ENCODE assay signal across 1 cellular context in the genomic region with DNA sequence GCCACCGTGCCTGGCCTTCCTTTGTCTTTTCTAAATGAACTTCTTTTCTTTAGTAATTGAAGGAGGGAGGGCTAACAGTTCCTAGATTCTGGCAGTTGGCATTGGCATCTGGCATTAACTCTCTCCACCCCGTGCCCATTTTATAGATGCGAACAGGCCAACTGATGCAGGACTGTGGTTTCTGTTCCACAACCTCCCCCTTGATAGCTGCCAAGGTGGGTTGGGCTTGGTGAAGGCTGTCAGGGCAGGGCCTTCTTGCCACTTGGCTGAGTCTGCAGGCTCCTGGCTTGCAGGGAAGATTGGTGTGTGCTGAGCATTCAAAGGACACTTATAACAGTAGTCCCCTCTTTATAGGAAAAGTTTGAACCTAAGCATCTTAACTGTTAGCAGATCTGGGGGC.
TF ChIP-seq lines count a peak whose summit lies in the region.

No MANE protein-coding gene starts in this region.

TF ChIP-seq in GM12878, 131 proteins besides CTCF, POLR2A, EP300 and RAD21:
- TF ChIP-seq IRF4 (IDR thresholded peaks at IDR 0.05; ENCODE audit: low read depth, low read length) (no peak), RFX5 (IDR thresholded peaks at IDR 0.05; ENCODE audit: low read depth, low read length) (no peak), ESRRA (IDR thresholded peaks at IDR 0.05; ENCODE audit: low read length) (no peak), RELB (IDR thresholded peaks at IDR 0.05; ENCODE audit: low read depth) (no peak), RB1 (IDR thresholded peaks at IDR 0.05; ENCODE audit: borderline replicate concordance) (no peak), WRNIP1 (IDR thresholded peaks at IDR 0.05; ENCODE audit: borderline replicate concordance, low read depth, low read length) (no peak), SIN3A (IDR thresholded peaks at IDR 0.05; ENCODE audit: low read depth, low read length) (no peak), CEBPB (IDR thresholded peaks at IDR 0.05; ENCODE audit: borderline replicate concordance in 1 of 2, low read depth in 2 of 2, low read length in 2 of 2) (no peak), NFIC (IDR thresholded peaks at IDR 0.05; ENCODE audit: low read depth, low read length) (no peak), NBN (IDR thresholded peaks at IDR 0.05) (no peak), SMAD1 (IDR thresholded peaks at IDR 0.05; ENCODE audit: low read depth, partially characterized antibody) (no peak), SMC3 (IDR thresholded peaks at IDR 0.05; ENCODE audit: borderline replicate concordance, low read length) (no peak), ZZZ3 (IDR thresholded peaks at IDR 0.05; ENCODE audit: control insufficient read depth, insufficient read length, low read depth) (no peak), HDAC2 (IDR thresholded peaks at IDR 0.05) (no peak), BMI1 (IDR thresholded peaks at IDR 0.05; ENCODE audit: borderline replicate concordance) (no peak), STAT3 (IDR thresholded peaks at IDR 0.05; ENCODE audit: low read depth, low read length) (no peak), FOS (IDR thresholded peaks at IDR 0.05; ENCODE audit: borderline replicate concordance, extremely low read depth, insufficient read length) (no peak)
- TF ChIP-seq, protein P1, sequence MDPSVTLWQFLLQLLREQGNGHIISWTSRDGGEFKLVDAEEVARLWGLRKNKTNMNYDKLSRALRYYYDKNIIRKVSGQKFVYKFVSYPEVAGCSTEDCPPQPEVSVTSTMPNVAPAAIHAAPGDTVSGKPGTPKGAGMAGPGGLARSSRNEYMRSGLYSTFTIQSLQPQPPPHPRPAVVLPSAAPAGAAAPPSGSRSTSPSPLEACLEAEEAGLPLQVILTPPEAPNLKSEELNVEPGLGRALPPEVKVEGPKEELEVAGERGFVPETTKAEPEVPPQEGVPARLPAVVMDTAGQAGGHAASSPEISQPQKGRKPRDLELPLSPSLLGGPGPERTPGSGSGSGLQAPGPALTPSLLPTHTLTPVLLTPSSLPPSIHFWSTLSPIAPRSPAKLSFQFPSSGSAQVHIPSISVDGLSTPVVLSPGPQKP (IDR thresholded peaks at IDR 0.05; ENCODE audit: low read depth, low read length), result no peak
